ENCODE assay signal across 20 cellular contexts in genomic region chr6:169366177-169366901, GRCh38.
DNase-seq lines count a peak whose midpoint lies in the region; ATAC-seq, FAIRE-seq and TF ChIP-seq lines count a peak whose summit lies in the region.
"Had no signal": no experiment of that assay in that cellular context is flagged by ENCODE, and none has a peak within 500 bp of the region (broad histone marks: within the 10 kb centered on the region; RNA-seq: fewer than 3 reads in every experiment).

No MANE protein-coding gene starts in this region.

- H3K27ac Mint-ChIP-seq in WTC11 (no peak overlapping the region), progenitor cell of endocrine pancreas (peak overlapping the region; percentile 77), glutamatergic neuron (ENCODE audit: unreplicated experiment) (no peak overlapping the region)
- H3K27ac Mint-ChIP-seq: B cell; CD8-positive, alpha-beta T cell; GM23338; HFFc6 had no signal

- peak; percentile 76 for DNase-seq in NCI-H146 (lab: John Stamatoyannopoulos, UW)
- no peak for DNase-seq in WTC11 (ENCODE audit: low spot score)
- DNase-seq in progenitor cell of endocrine pancreas (ENCODE audit: low spot score, unreplicated experiment), result no peak
- DNase-seq in mucosa of gallbladder (ENCODE audit: low spot score), result no peak
- DNase-seq in glutamatergic neuron, result no peak
- no peak for DNase-seq in GM12892 (ENCODE audit: insufficient read length)
- DNase-seq: Calu3; CD8-positive, alpha-beta T cell; DMS79 treated with DMSO at 0.1 percent for 48 hours; GF-D8; HCEC 1CT; HFFc6 had no signal

- no peak overlapping the region for H3K4me3 Mint-ChIP-seq in WTC11
- H3K4me3 Mint-ChIP-seq in progenitor cell of endocrine pancreas (ENCODE audit: low read depth), result no peak overlapping the region
- no peak overlapping the region for H3K4me3 Mint-ChIP-seq in glutamatergic neuron (ENCODE audit: unreplicated experiment)
- H3K4me3 Mint-ChIP-seq: B cell; CD8-positive, alpha-beta T cell; GM23338; HFFc6 had no signal

- TF ChIP-seq CTCF in HEK293 (tag by site-specific recombination; IDR thresholded peaks at IDR 0.05) (no peak), WTC11 (IDR thresholded peaks at IDR 0.05) (no peak), progenitor cell of endocrine pancreas (IDR thresholded peaks at IDR 0.05; ENCODE audit: unreplicated experiment) (no peak), glutamatergic neuron (IDR thresholded peaks at IDR 0.05; ENCODE audit: partially characterized antibody, unreplicated experiment) (no peak)

- H3K36me3 Mint-ChIP-seq in WTC11 (peaks cover 15% of the 10 kb centered on the region), progenitor cell of endocrine pancreas (ENCODE audit: insufficient read depth) (no peaks in the 10 kb centered on the region), glutamatergic neuron (ENCODE audit: unreplicated experiment) (peaks cover 6% of the 10 kb centered on the region)
- H3K36me3 Mint-ChIP-seq: CD8-positive, alpha-beta T cell had no signal

- H3K4me1 ChIP-seq in HEK293 (ENCODE audit: control insufficient read depth, insufficient read depth, low read length), result no peaks in the 10 kb centered on the region

- no peak for ATAC-seq in WTC11
- ATAC-seq: CD8-positive, alpha-beta T cell; GM12878; GM23338; HepG2 had no signal

- FAIRE-seq in GM12892 (lab: Jason Lieb, UNC), result no peak
- FAIRE-seq: GM12878, GM18507, H54, HepG2 had no signal

- CTCF ChIA-PET in HEK293 (lab: Yijun Ruan, JAX), result no interaction called here
- CTCF ChIA-PET in WTC11 (lab: Charles Lee), result no interaction called here

- H3K27me3 Mint-ChIP-seq in WTC11 (ENCODE audit: low read depth) (no peaks in the 10 kb centered on the region; the same call in 1 of the 2 replicates), progenitor cell of endocrine pancreas (peaks cover 4% of the 10 kb centered on the region), glutamatergic neuron (ENCODE audit: unreplicated experiment) (peaks cover 2% of the 10 kb centered on the region)
- H3K27me3 Mint-ChIP-seq: B cell had no signal

- no peaks in the 10 kb centered on the region for H3K36me3 ChIP-seq in HEK293 (ENCODE audit: control insufficient read depth in 2 of 2, insufficient read depth in 1 of 2, low read length in 2 of 2)
- H3K36me3 ChIP-seq: BLaER1 treated with 17β-estradiol and CSF1 and Interleukin-3, amounts not matched to agents 10 nM and 100 nM had no signal

- no peak for TF ChIP-seq POLR2A in GM12892 (IDR thresholded peaks at IDR 0.05; ENCODE audit: low read depth, low read length)

- H3K4me3 ChIP-seq in HEK293 (ENCODE audit: low read depth, low read length), result no peak overlapping the region
- H3K4me3 ChIP-seq: BLaER1 treated with 17β-estradiol and CSF1 and Interleukin-3, amounts not matched to agents 10 nM and 100 nM; GM12878; GM23338 had no signal

- H3K9me3 ChIP-seq in HEK293 (ENCODE audit: control insufficient read depth, insufficient read depth, low read depth, low read length), result no peaks in the 10 kb centered on the region

- H3K27ac ChIP-seq in HEK293 (ENCODE audit: extremely low read depth, low read depth, low read length), result no peak overlapping the region
- H3K27ac ChIP-seq: BLaER1 treated with 17β-estradiol and CSF1 and Interleukin-3, amounts not matched to agents 10 nM and 100 nM had no signal

- H3K4me1 Mint-ChIP-seq in WTC11 (no peaks in the 10 kb centered on the region), progenitor cell of endocrine pancreas (ENCODE audit: low read depth) (peaks cover 1% of the 10 kb centered on the region), glutamatergic neuron (ENCODE audit: low read depth, unreplicated experiment) (no peaks in the 10 kb centered on the region)
- H3K4me1 Mint-ChIP-seq: B cell had no signal

- H3K9me3 Mint-ChIP-seq in WTC11, result peaks cover 22% of the 10 kb centered on the region
- H3K9me3 Mint-ChIP-seq in progenitor cell of endocrine pancreas (ENCODE audit: low read depth), result no peaks in the 10 kb centered on the region
- H3K9me3 Mint-ChIP-seq in glutamatergic neuron (ENCODE audit: unreplicated experiment), result no peaks in the 10 kb centered on the region
- H3K9me3 Mint-ChIP-seq: CD8-positive, alpha-beta T cell; HFFc6 had no signal

- POLR2A ChIA-PET in HEK293 (lab: Yijun Ruan, JAX) (no interaction called here), WTC11 (lab: Charles Lee) (no interaction called here)

TF ChIP-seq in HEK293, 187 proteins besides CTCF, POLR2A, EP300 and RAD21 (continues in another document):
- no peak for TF ChIP-seq ZNF449 (tag by site-specific recombination; IDR thresholded peaks at IDR 0.05)
- no peak for TF ChIP-seq INSM2 (tag by site-specific recombination; IDR thresholded peaks at IDR 0.05)
- no peak for TF ChIP-seq ZNF747 (tag by site-specific recombination; IDR thresholded peaks at IDR 0.05)
- peak; percentile 40; the same call in 1 of the 2 replicates for TF ChIP-seq ZIC2 (tag by site-specific recombination; IDR thresholded peaks at IDR 0.05)

TF ChIP-seq in WTC11, 78 proteins besides CTCF, POLR2A, EP300 and RAD21:
- TF ChIP-seq ZNF423 (CRISPR knock-in tag; IDR thresholded peaks at IDR 0.05) (peak; percentile 54), NR2C2 (CRISPR knock-in tag; IDR thresholded peaks at IDR 0.05) (no peak), ZNF396 (CRISPR knock-in tag; IDR thresholded peaks at IDR 0.05; ENCODE audit: borderline replicate concordance) (no peak), PRRX2 (CRISPR knock-in tag; IDR thresholded peaks at IDR 0.05) (no peak), HMGXB4 (CRISPR knock-in tag; IDR thresholded peaks at IDR 0.05) (no peak), ZNF425 (CRISPR knock-in tag; conservative IDR thresholded peaks at IDR 0.05) (no peak), TEAD1 (CRISPR knock-in tag; IDR thresholded peaks at IDR 0.05) (no peak), ZNF512 (CRISPR knock-in tag; IDR thresholded peaks at IDR 0.05; ENCODE audit: borderline replicate concordance) (no peak)
TF ChIP-seq in WTC11: peak in this region for 1.

Comparison
In these comparisons a context has a peak if more than half of its experiments do, and no peak if none do; other contexts are left out.
1. Of the 8 proteins assayed by ChIP-seq in both HEK293 and WTC11: peak only in HEK293: none; only in WTC11: ZNF423; in both: none; in neither: 7.